8 cellular contexts compared by ENCODE assay signal in the genomic region with DNA sequence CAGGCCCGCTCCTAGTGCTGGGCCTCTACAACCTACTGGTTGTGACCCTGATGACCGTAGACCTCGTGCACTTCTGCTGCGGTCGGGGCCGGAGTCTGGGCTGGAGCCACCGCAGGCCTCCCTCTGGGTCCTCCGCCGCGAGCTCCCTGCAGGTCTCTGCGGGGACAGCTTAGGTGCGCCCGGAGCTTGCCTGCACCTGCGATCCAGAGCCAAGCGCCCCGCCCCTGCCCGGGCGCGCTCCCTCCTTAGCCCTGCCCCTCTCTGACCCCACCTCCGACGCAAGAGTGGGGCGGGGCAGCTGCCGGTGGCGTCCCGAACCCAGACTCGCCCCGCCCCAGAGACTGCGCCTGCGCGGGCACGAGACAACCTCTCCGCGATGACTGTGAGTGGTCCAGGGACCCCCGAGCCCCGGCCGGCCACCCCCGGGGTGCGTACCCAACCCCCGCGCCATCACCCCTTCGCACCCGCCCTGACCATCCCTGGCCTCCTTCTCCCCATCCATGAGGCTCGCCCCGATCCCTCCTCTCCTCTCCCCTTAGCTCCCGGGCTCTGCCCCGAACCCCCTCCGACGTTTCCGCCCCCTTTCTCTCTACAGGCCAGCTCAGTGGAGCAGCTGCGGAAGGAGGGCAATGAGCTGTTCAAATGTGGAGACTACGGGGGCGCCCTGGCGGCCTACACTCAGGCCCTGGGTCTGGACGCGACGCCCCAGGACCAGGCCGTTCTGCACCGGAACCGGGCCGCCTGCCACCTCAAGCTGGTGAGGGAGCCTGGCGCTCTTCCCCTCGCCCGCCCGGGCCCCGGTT. TPM values are rescaled to one million over a fixed set of nuclear protein-coding genes. Genes with fewer than 3 reads are reported as not detected.
DNase-seq lines count a peak whose midpoint lies in the region; ATAC-seq and FAIRE-seq lines count a peak whose summit lies in the region.

A gene with protein sequence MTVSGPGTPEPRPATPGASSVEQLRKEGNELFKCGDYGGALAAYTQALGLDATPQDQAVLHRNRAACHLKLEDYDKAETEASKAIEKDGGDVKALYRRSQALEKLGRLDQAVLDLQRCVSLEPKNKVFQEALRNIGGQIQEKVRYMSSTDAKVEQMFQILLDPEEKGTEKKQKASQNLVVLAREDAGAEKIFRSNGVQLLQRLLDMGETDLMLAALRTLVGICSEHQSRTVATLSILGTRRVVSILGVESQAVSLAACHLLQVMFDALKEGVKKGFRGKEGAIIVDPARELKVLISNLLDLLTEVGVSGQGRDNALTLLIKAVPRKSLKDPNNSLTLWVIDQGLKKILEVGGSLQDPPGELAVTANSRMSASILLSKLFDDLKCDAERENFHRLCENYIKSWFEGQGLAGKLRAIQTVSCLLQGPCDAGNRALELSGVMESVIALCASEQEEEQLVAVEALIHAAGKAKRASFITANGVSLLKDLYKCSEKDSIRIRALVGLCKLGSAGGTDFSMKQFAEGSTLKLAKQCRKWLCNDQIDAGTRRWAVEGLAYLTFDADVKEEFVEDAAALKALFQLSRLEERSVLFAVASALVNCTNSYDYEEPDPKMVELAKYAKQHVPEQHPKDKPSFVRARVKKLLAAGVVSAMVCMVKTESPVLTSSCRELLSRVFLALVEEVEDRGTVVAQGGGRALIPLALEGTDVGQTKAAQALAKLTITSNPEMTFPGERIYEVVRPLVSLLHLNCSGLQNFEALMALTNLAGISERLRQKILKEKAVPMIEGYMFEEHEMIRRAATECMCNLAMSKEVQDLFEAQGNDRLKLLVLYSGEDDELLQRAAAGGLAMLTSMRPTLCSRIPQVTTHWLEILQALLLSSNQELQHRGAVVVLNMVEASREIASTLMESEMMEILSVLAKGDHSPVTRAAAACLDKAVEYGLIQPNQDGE (plus strand): TSS at position 337 of the 803 bp plus-strand sequence. CDS start 40 bp downstream, at position 377.

- peak within 1 kb of the TSS; percentile 100 for H3K27ac Mint-ChIP-seq in activated CD8-positive, alpha-beta memory T cell treated with anti-CD3 and anti-CD28 coated beads, Interleukin-2, amount 10 ng/mL, durations not matched to agents 7 days and 5 days

- H3K4me1 ChIP-seq in endocrine pancreas (ENCODE audit: control insufficient read depth, insufficient read depth, low read length) (no peaks in the 10 kb centered on the region), mesodermal cell (ENCODE audit: control insufficient read depth, insufficient read depth, low read length, poor library complexity, severe bottlenecking) (peaks cover 13% of the 10 kb centered on the region)

- CTCF ChIA-PET in activated CD8-positive, alpha-beta memory T cell treated with anti-CD3 and anti-CD28 coated beads, Interleukin-2, amount 10 ng/mL, durations not matched to agents 7 days and 5 days (lab: Charles Lee), result interaction anchor here (0.6 to 8.6 kb wide), 32 partner anchors 9 to 642 kb away, joined by 3 to 181 read pairs (median 5); a partner anchor contains a TSS

- no peaks in the 10 kb centered on the region for H3K9me3 ChIP-seq in endocrine pancreas (ENCODE audit: control insufficient read depth, low read length)
- no peaks in the 10 kb centered on the region for H3K9me3 ChIP-seq in mesodermal cell (ENCODE audit: control insufficient read depth, low read length)

- peak; percentile 98 for DNase-seq in COLO829 (ENCODE audit: low spot score)
- peak; percentile 91 for DNase-seq in HTR-8/SVneo (ENCODE audit: insufficient read length, low spot score)
- peak; percentile 74 for DNase-seq in NOMO-1 treated with DMSO at 0.1 percent for 48 hours (lab: John Stamatoyannopoulos, UW; ENCODE audit: unreplicated experiment)
- DNase-seq in activated CD8-positive, alpha-beta memory T cell treated with anti-CD3 and anti-CD28 coated beads, Interleukin-2, amount 10 ng/mL, durations not matched to agents 7 days and 5 days, result peak; percentile 97
- DNase-seq in stimulated activated CD8-positive, alpha-beta memory T cell treated with anti-CD3 and anti-CD28 coated beads, Interleukin-15, amount 100 ng/mL, for 4 hours (ENCODE audit: low read depth in 2 of 2), result peak; percentile 90

- H3K36me3 ChIP-seq in endocrine pancreas (ENCODE audit: control insufficient read depth, insufficient read depth, low read length) (peaks cover 3% of the 10 kb centered on the region), mesodermal cell (ENCODE audit: control insufficient read depth, insufficient read depth, low read length) (peaks cover 37% of the 10 kb centered on the region)

- H3K27me3 ChIP-seq in endocrine pancreas (ENCODE audit: control insufficient read depth, insufficient read depth, low read length), result no peaks in the 10 kb centered on the region

- H3K4me1 Mint-ChIP-seq in activated CD8-positive, alpha-beta memory T cell treated with anti-CD3 and anti-CD28 coated beads, Interleukin-2, amount 10 ng/mL, durations not matched to agents 7 days and 5 days, result peaks cover 51% of the 10 kb centered on the region

- H3K27me3 Mint-ChIP-seq in activated CD8-positive, alpha-beta memory T cell treated with anti-CD3 and anti-CD28 coated beads, Interleukin-2, amount 10 ng/mL, durations not matched to agents 7 days and 5 days, result no peaks in the 10 kb centered on the region

- no peaks in the 10 kb centered on the region for H3K9me3 Mint-ChIP-seq in activated CD8-positive, alpha-beta memory T cell treated with anti-CD3 and anti-CD28 coated beads, Interleukin-2, amount 10 ng/mL, durations not matched to agents 7 days and 5 days (ENCODE audit: low read depth)

- peak; percentile 54 for ATAC-seq in GM21367 (IDR thresholded peaks at IDR 0.05; ENCODE audit: unreplicated experiment)
- ATAC-seq in activated CD8-positive, alpha-beta memory T cell treated with anti-CD3 and anti-CD28 coated beads, Interleukin-2, amount 10 ng/mL, durations not matched to agents 7 days and 5 days, result peak; percentile 75

- H3K36me3 Mint-ChIP-seq in activated CD8-positive, alpha-beta memory T cell treated with anti-CD3 and anti-CD28 coated beads, Interleukin-2, amount 10 ng/mL, durations not matched to agents 7 days and 5 days, result peaks cover 29% of the 10 kb centered on the region

- FAIRE-seq in HTR-8/SVneo (lab: Jason Lieb, UNC), result no peak

- 1 to 2% methylated on average over 40 to 53 of the region's 65 CpGs for WGBS in mesodermal cell (ENCODE audit: insufficient coverage in 2 of 2), 2 experiments

- H3K4me3 Mint-ChIP-seq in activated CD8-positive, alpha-beta memory T cell treated with anti-CD3 and anti-CD28 coated beads, Interleukin-2, amount 10 ng/mL, durations not matched to agents 7 days and 5 days, result peak within 1 kb of the TSS; percentile 81

- peak within 1 kb of the TSS; percentile 89 for H3K9ac ChIP-seq in endocrine pancreas (ENCODE audit: control insufficient read depth, insufficient read depth, low read length)

- H3K27ac ChIP-seq in mesodermal cell (ENCODE audit: low read depth, low read length, severe bottlenecking), result no peak within 1 kb of the TSS

- peak within 1 kb of the TSS; percentile 55 for H3K4me3 ChIP-seq in endocrine pancreas (ENCODE audit: control insufficient read depth, insufficient read depth, low read length)
- H3K4me3 ChIP-seq in mesodermal cell (ENCODE audit: extremely low read depth, insufficient read depth, low read length, poor library complexity, severe bottlenecking), result peak within 1 kb of the TSS; percentile 65

RNA-seq across cellular contexts. Expression of the gene that starts here (rescaled TPM):
- 10 to 100 TPM; 76.3 to 84.4 TPM for total RNA-seq in activated CD8-positive, alpha-beta memory T cell treated with anti-CD3 and anti-CD28 coated beads, Interleukin-2, amount 10 ng/mL, durations not matched to agents 7 days and 5 days
- 74.7 TPM for polyA plus RNA-seq in mesodermal cell (2013, experiment 1 of 2)
- polyA plus RNA-seq in mesodermal cell (2013, experiment 2 of 2), result 62.6 TPM
